18 cellular contexts compared by ENCODE assay signal in genomic region chr3:36875397-36875796, GRCh38.
DNase-seq lines count a peak whose midpoint lies in the region; ATAC-seq lines count a peak whose summit lies in the region.
"Had no signal": no experiment of that assay in that cellular context is flagged by ENCODE, and none has a peak within 500 bp of the region (broad histone marks: within the 10 kb centered on the region; RNA-seq: fewer than 3 reads in every experiment).

No MANE protein-coding gene starts in this region.

- no peak for DNase-seq in T-helper 2 cell treated with Interferon-gamma antibody and Interleukin-4, amounts not matched to agents 5 μg/mL and 100 μg/mL, for 36 hours (ENCODE audit: low spot score)
- DNase-seq in T-helper 2 cell (no peak), naive B cell (no peak), GDM1 (lab: John Stamatoyannopoulos, UW) (no peak)
- DNase-seq in stimulated activated naive B cell treated with anti-CD40 and anti-IgM and Interleukin-4, amounts not matched to agents 10 μg/mL and 1 μg/mL and 100 μg/mL, for 72 hours: no peak
- DNase-seq: 8988T, C1 segment of cervical spinal cord, Calu3, NCI-H1694, NCI-H2107, NCI-H446, NCI-H748 treated with DMSO at 0.1 percent for 48 hours, Right ventricle myocardium superior, SK-N-SH had no signal

- H3K4me1 Mint-ChIP-seq in T-helper 2 cell treated with Interferon-gamma antibody and Interleukin-4, amounts not matched to agents 5 μg/mL and 100 μg/mL, for 36 hours (ENCODE audit: low read depth): peaks cover 24% of the 10 kb centered on the region
- peaks cover 22 to 36% (median 24%) of the 10 kb centered on the region in 3 donors for H3K4me1 Mint-ChIP-seq in naive B cell
- H3K4me1 Mint-ChIP-seq in stimulated activated naive B cell treated with anti-CD40 and anti-IgM and Interleukin-4, amounts not matched to agents 10 μg/mL and 1 μg/mL and 100 μg/mL, for 72 hours: peaks cover 12 to 37% of the 10 kb centered on the region in 2 donors

- no peaks in the 10 kb centered on the region for H3K9me3 Mint-ChIP-seq in T-helper 2 cell treated with Interferon-gamma antibody and Interleukin-4, amounts not matched to agents 5 μg/mL and 100 μg/mL, for 36 hours
- H3K9me3 Mint-ChIP-seq in naive B cell: no peaks in the 10 kb centered on the region
- H3K9me3 Mint-ChIP-seq in stimulated activated naive B cell treated with anti-CD40 and anti-IgM and Interleukin-4, amounts not matched to agents 10 μg/mL and 1 μg/mL and 100 μg/mL, for 72 hours: no peaks in the 10 kb centered on the region

- H3K36me3 ChIP-seq in KOPT-K1 (ENCODE audit: insufficient read depth, low read length): no peaks in the 10 kb centered on the region
- H3K36me3 ChIP-seq: HAP-1 had no signal

- H3K27me3 Mint-ChIP-seq in T-helper 2 cell treated with Interferon-gamma antibody and Interleukin-4, amounts not matched to agents 5 μg/mL and 100 μg/mL, for 36 hours (ENCODE audit: low read depth): peaks cover 27% of the 10 kb centered on the region
- no peaks in the 10 kb centered on the region for H3K27me3 Mint-ChIP-seq in naive B cell
- no peaks in the 10 kb centered on the region for H3K27me3 Mint-ChIP-seq in stimulated activated naive B cell treated with anti-CD40 and anti-IgM and Interleukin-4, amounts not matched to agents 10 μg/mL and 1 μg/mL and 100 μg/mL, for 72 hours

- peak overlapping the region; percentile 79 for H3K27ac ChIP-seq in KOPT-K1 (ENCODE audit: low read depth, low read length, poor library complexity, severe bottlenecking)

- H3K27ac Mint-ChIP-seq in T-helper 2 cell treated with Interferon-gamma antibody and Interleukin-4, amounts not matched to agents 5 μg/mL and 100 μg/mL, for 36 hours: peak overlapping the region; percentile 7
- peak overlapping the region in 5 of 6 donors; percentile 6 to 96 (median 88) for H3K27ac Mint-ChIP-seq in naive B cell
- peak overlapping the region; percentile 16 for H3K27ac Mint-ChIP-seq in stimulated activated naive B cell treated with anti-CD40 and anti-IgM and Interleukin-4, amounts not matched to agents 10 μg/mL and 1 μg/mL and 100 μg/mL, for 72 hours

- no peak overlapping the region for H3K4me3 Mint-ChIP-seq in T-helper 2 cell treated with Interferon-gamma antibody and Interleukin-4, amounts not matched to agents 5 μg/mL and 100 μg/mL, for 36 hours
- peak overlapping the region in 3 of 8 donors; percentile 2 to 71 (median 10) for H3K4me3 Mint-ChIP-seq in naive B cell
- no peak overlapping the region for H3K4me3 Mint-ChIP-seq in stimulated activated naive B cell treated with anti-CD40 and anti-IgM and Interleukin-4, amounts not matched to agents 10 μg/mL and 1 μg/mL and 100 μg/mL, for 72 hours

- H3K9me3 ChIP-seq in KOPT-K1 (ENCODE audit: insufficient read depth, low read length, poor library complexity, severe bottlenecking): no peaks in the 10 kb centered on the region
- H3K9me3 ChIP-seq: HAP-1, SK-N-SH had no signal

- ATAC-seq in naive B cell (ENCODE audit: low read depth in 2 of 2) (no peak), GM21528 (IDR thresholded peaks at IDR 0.05; ENCODE audit: low FRiP score, unreplicated experiment) (no peak), GM18519 (IDR thresholded peaks at IDR 0.05; ENCODE audit: low FRiP score, unreplicated experiment) (no peak)
- ATAC-seq in stimulated activated naive B cell treated with anti-CD40 and anti-IgM and Interleukin-4, amounts not matched to agents 10 μg/mL and 1 μg/mL and 100 μg/mL, for 72 hours (replicated peaks): no peak

- H3K36me3 Mint-ChIP-seq in T-helper 2 cell treated with Interferon-gamma antibody and Interleukin-4, amounts not matched to agents 5 μg/mL and 100 μg/mL, for 36 hours (ENCODE audit: low read depth): peaks cover 19% of the 10 kb centered on the region
- H3K36me3 Mint-ChIP-seq in naive B cell: peaks cover 8 to 15% of the 10 kb centered on the region in 2 donors
- peaks cover 1 to 6% of the 10 kb centered on the region in 2 donors for H3K36me3 Mint-ChIP-seq in stimulated activated naive B cell treated with anti-CD40 and anti-IgM and Interleukin-4, amounts not matched to agents 10 μg/mL and 1 μg/mL and 100 μg/mL, for 72 hours

Comparison
In these comparisons a context has a peak if more than half of its experiments do, and no peak if none do; other contexts are left out.
1. H3K27ac Mint-ChIP-seq: peak in every context shown above with its lines; median percentile 88 in naive B cell; 16 in stimulated activated naive B cell treated with anti-CD40 and anti-IgM and Interleukin-4, amounts not matched to agents 10 μg/mL and 1 μg/mL and 100 μg/mL, for 72 hours; 7 in T-helper 2 cell treated with Interferon-gamma antibody and Interleukin-4, amounts not matched to agents 5 μg/mL and 100 μg/mL, for 36 hours.